Comparison of ENCODE assay signal across 25 cellular contexts in the genomic region with DNA sequence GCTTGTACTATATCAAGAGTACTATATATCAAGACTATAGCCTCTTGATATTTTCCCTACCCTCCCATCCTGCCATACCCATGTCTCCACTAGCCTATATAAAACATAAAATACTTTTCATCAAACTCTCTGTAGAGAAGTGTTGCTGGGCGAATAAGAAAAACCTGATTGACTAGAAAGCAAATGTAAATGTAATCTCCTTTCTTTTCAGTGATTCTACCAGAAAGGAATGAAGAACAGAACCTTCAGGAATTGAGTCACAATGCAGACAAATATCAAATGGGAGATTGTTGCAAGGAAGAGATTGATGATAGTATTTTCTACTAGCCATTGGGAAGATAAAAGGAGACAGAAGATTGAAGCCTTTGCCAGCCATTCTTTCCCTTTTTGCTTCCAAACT.
DNase-seq lines count a peak whose midpoint lies in the region; ATAC-seq, FAIRE-seq and TF ChIP-seq lines count a peak whose summit lies in the region.
"Had no signal": no experiment of that assay in that cellular context is flagged by ENCODE, and none has a peak within 500 bp of the region (broad histone marks: within the 10 kb centered on the region; RNA-seq: fewer than 3 reads in every experiment).

No MANE protein-coding gene starts in this region.

- peaks cover 17% of the 10 kb centered on the region for H3K4me1 Mint-ChIP-seq in activated CD8-positive, alpha-beta memory T cell treated with anti-CD3 and anti-CD28 coated beads, Interleukin-2, amount 10 ng/mL, durations not matched to agents 7 days and 5 days
- H3K4me1 Mint-ChIP-seq in T-cell: peaks cover 34 to 57% (median 52%) of the 10 kb centered on the region in 3 donors
- H3K4me1 Mint-ChIP-seq in type B pancreatic cell (ENCODE audit: unreplicated experiment): peaks cover 8% of the 10 kb centered on the region
- peaks cover 26% of the 10 kb centered on the region for H3K4me1 Mint-ChIP-seq in stimulated activated naive CD8-positive, alpha-beta T cell treated with anti-CD3 and anti-CD28 coated beads, Interleukin-15, amount 100 ng/mL, for 72 hours

- peaks cover 19% of the 10 kb centered on the region for H3K36me3 Mint-ChIP-seq in activated CD8-positive, alpha-beta memory T cell treated with anti-CD3 and anti-CD28 coated beads, Interleukin-2, amount 10 ng/mL, durations not matched to agents 7 days and 5 days
- H3K36me3 Mint-ChIP-seq in T-cell (peaks cover 4% of the 10 kb centered on the region), type B pancreatic cell (peaks cover 9% of the 10 kb centered on the region)
- H3K36me3 Mint-ChIP-seq: activated CD4-positive, alpha-beta memory T cell treated with anti-CD3 and anti-CD28 coated beads for 36 hours had no signal

- H3K27me3 Mint-ChIP-seq in activated CD8-positive, alpha-beta memory T cell treated with anti-CD3 and anti-CD28 coated beads, Interleukin-2, amount 10 ng/mL, durations not matched to agents 7 days and 5 days: no peaks in the 10 kb centered on the region
- H3K27me3 Mint-ChIP-seq in T-cell (no peaks in the 10 kb centered on the region), type B pancreatic cell (no peaks in the 10 kb centered on the region)
- H3K27me3 Mint-ChIP-seq in stimulated activated naive CD8-positive, alpha-beta T cell treated with anti-CD3 and anti-CD28 coated beads, Interleukin-15, amount 100 ng/mL, for 72 hours: no peaks in the 10 kb centered on the region
- H3K27me3 Mint-ChIP-seq: activated CD4-positive, alpha-beta memory T cell treated with anti-CD3 and anti-CD28 coated beads for 36 hours; activated T-cell treated with anti-CD3 and anti-CD28 coated beads, Interleukin-2, amount 50 U/mL, for 24 hours had no signal

- H3K9me3 Mint-ChIP-seq in activated CD8-positive, alpha-beta memory T cell treated with anti-CD3 and anti-CD28 coated beads, Interleukin-2, amount 10 ng/mL, durations not matched to agents 7 days and 5 days (ENCODE audit: low read depth): peaks cover 3% of the 10 kb centered on the region
- H3K9me3 Mint-ChIP-seq in T-cell (no peaks in the 10 kb centered on the region), type B pancreatic cell (peaks cover 4% of the 10 kb centered on the region)
- no peaks in the 10 kb centered on the region for H3K9me3 Mint-ChIP-seq in stimulated activated naive CD8-positive, alpha-beta T cell treated with anti-CD3 and anti-CD28 coated beads, Interleukin-15, amount 100 ng/mL, for 72 hours
- H3K9me3 Mint-ChIP-seq: activated T-cell treated with anti-CD3 and anti-CD28 coated beads, Interleukin-2, amount 50 U/mL, for 24 hours had no signal

- no peak for ATAC-seq in activated CD8-positive, alpha-beta memory T cell treated with anti-CD3 and anti-CD28 coated beads, Interleukin-2, amount 10 ng/mL, durations not matched to agents 7 days and 5 days
- ATAC-seq in T-cell (replicated peaks in 1 of 4): no peak
- no peak for ATAC-seq in stimulated activated naive CD8-positive, alpha-beta T cell treated with anti-CD3 and anti-CD28 coated beads, Interleukin-15, amount 100 ng/mL, for 72 hours

- no peak overlapping the region for H3K4me3 Mint-ChIP-seq in activated CD8-positive, alpha-beta memory T cell treated with anti-CD3 and anti-CD28 coated beads, Interleukin-2, amount 10 ng/mL, durations not matched to agents 7 days and 5 days
- H3K4me3 Mint-ChIP-seq in T-cell: no peak overlapping the region
- H3K4me3 Mint-ChIP-seq in type B pancreatic cell: no peak overlapping the region
- no peak overlapping the region for H3K4me3 Mint-ChIP-seq in stimulated activated naive CD8-positive, alpha-beta T cell treated with anti-CD3 and anti-CD28 coated beads, Interleukin-15, amount 100 ng/mL, for 72 hours
- H3K4me3 Mint-ChIP-seq: activated CD4-positive, alpha-beta memory T cell treated with anti-CD3 and anti-CD28 coated beads for 36 hours; activated T-cell treated with anti-CD3 and anti-CD28 coated beads, Interleukin-2, amount 50 U/mL, for 24 hours had no signal

- no peak for TF ChIP-seq CTCF in type B pancreatic cell (conservative IDR thresholded peaks at IDR 0.05)
- no peak for TF ChIP-seq CTCF in GM20000 (IDR thresholded peaks at IDR 0.05; ENCODE audit: extremely low read depth, missing control alignments)

- peak overlapping the region; percentile 8 for H3K27ac Mint-ChIP-seq in activated CD8-positive, alpha-beta memory T cell treated with anti-CD3 and anti-CD28 coated beads, Interleukin-2, amount 10 ng/mL, durations not matched to agents 7 days and 5 days
- H3K27ac Mint-ChIP-seq in T-cell (peak overlapping the region; percentile 48 to 70), type B pancreatic cell (peak overlapping the region; percentile 40)
- no peak overlapping the region for H3K27ac Mint-ChIP-seq in stimulated activated naive CD8-positive, alpha-beta T cell treated with anti-CD3 and anti-CD28 coated beads, Interleukin-15, amount 100 ng/mL, for 72 hours
- H3K27ac Mint-ChIP-seq: activated CD4-positive, alpha-beta memory T cell treated with anti-CD3 and anti-CD28 coated beads for 36 hours; activated T-cell treated with anti-CD3 and anti-CD28 coated beads, Interleukin-2, amount 50 U/mL, for 24 hours had no signal

- no peak for DNase-seq in activated CD8-positive, alpha-beta memory T cell treated with anti-CD3 and anti-CD28 coated beads, Interleukin-2, amount 10 ng/mL, durations not matched to agents 7 days and 5 days
- DNase-seq in activated CD8-positive, alpha-beta memory T cell treated with anti-CD3 and anti-CD28 coated beads for 24 hours: no peak
- no peak for DNase-seq in T-cell
- no peak for DNase-seq in type B pancreatic cell (ENCODE audit: extremely low spot score, unreplicated experiment)
- no peak for DNase-seq in SKM-1 treated with dmso at 0.1 percent for 144 hours (lab: John Stamatoyannopoulos, UW; ENCODE audit: unreplicated experiment)
- DNase-seq in GM20000 (ENCODE audit: low spot score): no peak
- DNase-seq in stimulated activated naive CD8-positive, alpha-beta T cell treated with anti-CD3 and anti-CD28 coated beads, Interleukin-15, amount 100 ng/mL, for 72 hours: no peak
- DNase-seq: activated CD4-positive, alpha-beta memory T cell treated with anti-CD3 and anti-CD28 coated beads for 36 hours; activated CD4-positive, CD25-positive, alpha-beta regulatory T cell; activated naive CD4-positive, alpha-beta T cell; activated T-cell treated with anti-CD3 and anti-CD28 coated beads, Interleukin-2, amount 50 U/mL, for 24 hours; aorta; C1 segment of cervical spinal cord; DMS153; effector memory CD4-positive, alpha-beta T cell; GF-D8; head of caudate nucleus; left ventricle myocardium inferior; MG63; NCI-H1436 treated with DMSO at 0.1 percent for 48 hours; NCI-H748 treated with DMSO at 0.1 percent for 48 hours; SJCRH30; stimulated activated CD4-positive, alpha-beta T cell treated with anti-CD3 and anti-CD28 coated beads, Interleukin-4, amount 100 ng/mL, for 24 hours; upper lobe of left lung had no signal

- CTCF ChIA-PET in activated CD8-positive, alpha-beta memory T cell treated with anti-CD3 and anti-CD28 coated beads, Interleukin-2, amount 10 ng/mL, durations not matched to agents 7 days and 5 days (lab: Charles Lee): no interaction called here
- CTCF ChIA-PET in T-cell (lab: Charles Lee): interaction anchor here in 1 of 2 donors (1.5 to 1.7 kb wide), 2 partner anchors 19 to 21 kb away, joined by 4 to 5 read pairs; no protein-coding TSS in a partner anchor

- FAIRE-seq in islet of Langerhans (lab: Jason Lieb, UNC): peak; percentile 43

- POLR2A ChIA-PET in T-cell (lab: Charles Lee): interaction anchor here (0.5 to 0.7 kb wide), 3 partner anchors 14 to 1096 kb away, joined by 3 to 6 read pairs (median 3); no protein-coding TSS in a partner anchor

Comparison
In these comparisons a context has a peak if more than half of its experiments do, and no peak if none do; other contexts are left out.
1. H3K27ac Mint-ChIP-seq: peak in activated CD8-positive, alpha-beta memory T cell treated with anti-CD3 and anti-CD28 coated beads, Interleukin-2, amount 10 ng/mL, durations not matched to agents 7 days and 5 days (single experiment), T-cell (2 of 2) and type B pancreatic cell (single experiment); none in stimulated activated naive CD8-positive, alpha-beta T cell treated with anti-CD3 and anti-CD28 coated beads, Interleukin-15, amount 100 ng/mL, for 72 hours (0 of 2).